Comparison of ENCODE assay signal across 1 cellular context in genomic region chr2:72236445-72237067, GRCh38.
TF ChIP-seq lines count a peak whose summit lies in the region.

No MANE protein-coding gene starts in this region.

TF ChIP-seq in SK-N-SH treated with all-trans-retinoic acid at 6 μM for 48 hours, 23 proteins besides CTCF, POLR2A, EP300 and RAD21 (continued from another document):
- TF ChIP-seq PATZ1 (CRISPR knock-in tag; IDR thresholded peaks at IDR 0.05; ENCODE audit: borderline replicate concordance) = peak; percentile 70; the same call in 1 of the 2 replicates
- no peak for TF ChIP-seq TSHZ2 (CRISPR knock-in tag; IDR thresholded peaks at IDR 0.05)
- no peak for TF ChIP-seq ZFP3 (CRISPR knock-in tag; IDR thresholded peaks at IDR 0.05)
- TF ChIP-seq ZC3H10 (CRISPR knock-in tag; IDR thresholded peaks at IDR 0.05) = no peak
- 0 out of 2 replicates have a peak, but pooled peaks have one; percentile 33 for TF ChIP-seq CREB5 (CRISPR knock-in tag; IDR thresholded peaks at IDR 0.05; ENCODE audit: low read depth)
TF ChIP-seq in SK-N-SH treated with all-trans-retinoic acid at 6 μM for 48 hours: peak in this region for 3.
